Comparison of ENCODE assay signal across 8 cellular contexts in the genomic region with DNA sequence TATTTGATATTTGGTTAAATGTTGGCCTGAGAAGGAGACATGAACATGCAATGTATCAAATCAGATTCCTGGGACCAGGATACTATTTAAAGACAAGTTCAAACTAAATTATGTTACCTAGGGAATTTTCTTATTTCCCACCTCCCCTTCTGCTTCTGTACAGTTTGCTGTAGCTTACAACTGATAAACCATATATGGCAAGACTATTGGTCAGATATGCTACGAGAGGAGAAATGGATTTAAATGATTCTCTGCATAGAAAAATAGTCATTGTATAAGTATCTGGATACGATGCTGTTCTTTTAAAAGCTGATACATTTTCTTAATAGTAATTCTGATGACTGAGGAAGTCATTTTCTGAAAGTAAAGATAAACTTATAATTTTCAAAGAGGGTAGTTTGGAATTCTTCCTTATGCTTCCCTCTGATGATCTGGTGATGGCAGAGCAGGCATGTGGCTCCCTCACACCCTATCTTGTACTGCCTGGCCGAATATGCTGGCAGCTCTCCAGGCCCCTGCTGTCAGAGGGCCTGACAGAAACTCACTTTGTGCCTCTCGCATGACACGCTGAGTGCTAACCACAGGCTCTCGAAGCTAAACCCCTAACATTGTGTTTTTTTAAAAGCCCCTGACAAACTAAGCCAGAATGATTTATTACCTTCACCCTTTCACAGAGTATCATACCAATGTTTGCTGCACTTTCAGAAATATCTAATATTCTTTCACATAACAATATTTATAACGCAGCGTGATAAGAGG. TPM values are rescaled to one million over a fixed set of nuclear protein-coding genes. Genes with fewer than 3 reads are reported as not detected.
DNase-seq lines count a peak whose midpoint lies in the region; ATAC-seq and FAIRE-seq lines count a peak whose summit lies in the region.

No MANE protein-coding gene starts in this region.

- H3K4me1 ChIP-seq in right cardiac atrium (ENCODE audit: control insufficient read depth, insufficient read depth, low read length), result no peaks in the 10 kb centered on the region

- peak; percentile 38 for FAIRE-seq in RCC 7860 (lab: Jason Lieb, UNC)

- no peak overlapping the region for H3K27ac ChIP-seq in right cardiac atrium (ENCODE audit: low read length)

- no peaks in the 10 kb centered on the region for H3K27me3 ChIP-seq in right cardiac atrium (ENCODE audit: control insufficient read depth, insufficient read depth)

- DNase-seq in RCC 7860 (ENCODE audit: low spot score) (peak; percentile 55), right cardiac atrium (peak; percentile 53 to 86 (median 86)), AML-193 (lab: John Stamatoyannopoulos, UW) (no peak), retina (no peak)

- no peaks in the 10 kb centered on the region for H3K9me3 ChIP-seq in right cardiac atrium (ENCODE audit: control insufficient read depth, low read length)

- WGBS in right cardiac atrium, result 53% methylated on average over 8 of the region's 8 CpGs

- intact Hi-C loops in right cardiac atrium (cut with DNase I), result no loop called here

- H3K4me3 ChIP-seq in right cardiac atrium (ENCODE audit: low read length), result no peak overlapping the region

- peak; percentile 55 for ATAC-seq in GM18861 (IDR thresholded peaks at IDR 0.05; ENCODE audit: unreplicated experiment)
- ATAC-seq in HG03442 (IDR thresholded peaks at IDR 0.05; ENCODE audit: unreplicated experiment), result peak; percentile 80
- ATAC-seq in right cardiac atrium, result peak; percentile 91 to 96
- no peak for ATAC-seq in HG03045 (IDR thresholded peaks at IDR 0.05; ENCODE audit: unreplicated experiment)
- ATAC-seq in GM19467 (IDR thresholded peaks at IDR 0.05; ENCODE audit: unreplicated experiment), result no peak

RNA-seq across cellular contexts. Expression of gene RRP15, which starts 19.4 kb away (rescaled TPM):
- total RNA-seq in right cardiac atrium, result 10 to 100 TPM; 17.3 to 24.7 (median 19.9) TPM
- polyA plus RNA-seq in right cardiac atrium, result 3.8 TPM

RNA-seq across cellular contexts. Expression of gene TGFB2, which starts 40.7 kb away (rescaled TPM):
- total RNA-seq in right cardiac atrium, result 1 to 10 TPM; 1.8 to 4.6 (median 4.0) TPM
- polyA plus RNA-seq in right cardiac atrium, result 0.88 TPM

Comparison
In these comparisons a context has a peak if more than half of its experiments do, and no peak if none do; other contexts are left out.
1. ATAC-seq: peak in GM18861 (single experiment), HG03442 (single experiment) and right cardiac atrium (2 of 2); none in HG03045 (single experiment) and GM19467 (single experiment).
2. DNase-seq: peak in RCC 7860 (single experiment) and right cardiac atrium (3 of 3); none in AML-193 (0 of 2) and retina (single experiment).